Comparison of ENCODE assay signal across 25 cellular contexts in the genomic region with DNA sequence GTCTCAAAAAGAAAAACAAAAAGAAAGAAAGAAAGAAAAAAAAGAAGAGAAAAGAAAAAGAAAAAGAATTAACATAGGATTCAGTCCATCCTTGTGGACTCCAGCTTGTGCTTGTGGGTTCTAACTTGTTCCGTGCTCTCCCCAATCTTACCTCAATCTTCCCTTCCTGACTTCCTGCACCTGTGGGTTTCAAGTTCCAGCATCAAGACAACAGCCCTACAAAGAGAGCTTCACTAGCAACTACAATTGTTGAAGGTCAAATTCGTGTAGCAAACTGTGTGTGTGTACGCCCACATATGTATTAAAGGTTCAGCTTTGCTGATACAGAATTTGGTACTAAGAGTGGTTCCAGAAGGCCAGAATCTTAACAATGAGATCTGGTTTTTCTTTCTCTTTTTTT. TPM values are rescaled to one million over a fixed set of nuclear protein-coding genes. Genes with fewer than 3 reads are reported as not detected.
"Had no signal": no experiment of that assay in that cellular context is flagged by ENCODE, and none has a peak within 500 bp of the region (broad histone marks: within the 10 kb centered on the region; RNA-seq: fewer than 3 reads in every experiment).

No MANE protein-coding gene starts in this region.

- DNase-seq: activated CD4-positive, alpha-beta T cell treated with anti-CD3 and anti-CD28 coated beads, Interleukin-2, amount 50 U/mL, for 48 hours; activated naive CD4-positive, alpha-beta T cell; amygdala; body of pancreas; caudate nucleus; colonic mucosa; hippocampal formation; mesenchymal stem cell; nucleus accumbens; stimulated activated CD4-positive, alpha-beta T cell treated with anti-CD3 and anti-CD28 coated beads, Interleukin-15, amount 100 ng/mL, for 24 hours; stimulated activated CD4-positive, alpha-beta T cell treated with anti-CD3 and anti-CD28 coated beads, Interleukin-4, amount 100 ng/mL, for 1 hour; stimulated activated naive B cell treated with anti-CD40 and anti-IgM and Interleukin-4, amounts not matched to agents 10 μg/mL and 1 μg/mL and 100 μg/mL, for 72 hours; substantia nigra had no signal

- H3K4me3 Mint-ChIP-seq: nephron; stimulated activated naive B cell treated with anti-CD40 and anti-IgM and Interleukin-4, amounts not matched to agents 10 μg/mL and 1 μg/mL and 100 μg/mL, for 72 hours; WTC11 had no signal

- H3K4me1 ChIP-seq: body of pancreas, colonic mucosa, right atrium auricular region had no signal

- H3K9me3 ChIP-seq: body of pancreas, colonic mucosa had no signal

- H3K27me3 ChIP-seq: colonic mucosa, right atrium auricular region, tibial nerve had no signal

- H3K4me3 ChIP-seq: body of pancreas, colonic mucosa, right atrium auricular region, SK-N-MC, skin epidermis, tibial nerve had no signal

- H3K27me3 Mint-ChIP-seq: stimulated activated naive B cell treated with anti-CD40 and anti-IgM and Interleukin-4, amounts not matched to agents 10 μg/mL and 1 μg/mL and 100 μg/mL, for 72 hours had no signal

- H3K36me3 ChIP-seq: colonic mucosa, right atrium auricular region, tibial nerve had no signal

- ATAC-seq: body of pancreas; esophagus mucosa; stimulated activated naive B cell treated with anti-CD40 and anti-IgM and Interleukin-4, amounts not matched to agents 10 μg/mL and 1 μg/mL and 100 μg/mL, for 72 hours; WTC11 had no signal

- H3K27ac ChIP-seq: body of pancreas, colonic mucosa, right atrium auricular region, SK-N-MC, skin epidermis had no signal

- H3K27ac Mint-ChIP-seq: nephron; progenitor cell of endocrine pancreas; stimulated activated naive B cell treated with anti-CD40 and anti-IgM and Interleukin-4, amounts not matched to agents 10 μg/mL and 1 μg/mL and 100 μg/mL, for 72 hours; WTC11 had no signal

RNA-seq across cellular contexts. Expression of a gene that starts 36.8 kb away (rescaled TPM):
- total RNA-seq: esophagus mucosa, glomerular endothelial cell, kidney epithelial cell, progenitor cell of endocrine pancreas, right atrium auricular region had no signal

RNA-seq across cellular contexts. Expression of a gene that starts 41.2 kb away (rescaled TPM):
- total RNA-seq: glomerular endothelial cell; kidney epithelial cell; progenitor cell of endocrine pancreas; T-helper 1 cell treated with Interleukin-12 subunit alpha and Interleukin-12 subunit beta and Interleukin-4 antibody, amounts not matched to agents 30 ng/mL and 1 ng/mL, for 36 hours had no signal

RNA-seq across cellular contexts. Expression of a gene that starts 45.0 kb away (rescaled TPM):
- total RNA-seq: glomerular endothelial cell, kidney epithelial cell, progenitor cell of endocrine pancreas had no signal

RNA-seq across cellular contexts. Expression of a gene that starts 48.7 kb away (rescaled TPM):
- total RNA-seq: body of pancreas; colonic mucosa; esophagus mucosa; glomerular endothelial cell; kidney epithelial cell; progenitor cell of endocrine pancreas; right atrium auricular region; T-helper 1 cell treated with Interleukin-12 subunit alpha and Interleukin-12 subunit beta and Interleukin-4 antibody, amounts not matched to agents 30 ng/mL and 1 ng/mL, for 36 hours; tibial nerve had no signal
- polyA plus RNA-seq: liver had no signal
